Comparison of ENCODE assay signal across 9 cellular contexts in the genomic region with DNA sequence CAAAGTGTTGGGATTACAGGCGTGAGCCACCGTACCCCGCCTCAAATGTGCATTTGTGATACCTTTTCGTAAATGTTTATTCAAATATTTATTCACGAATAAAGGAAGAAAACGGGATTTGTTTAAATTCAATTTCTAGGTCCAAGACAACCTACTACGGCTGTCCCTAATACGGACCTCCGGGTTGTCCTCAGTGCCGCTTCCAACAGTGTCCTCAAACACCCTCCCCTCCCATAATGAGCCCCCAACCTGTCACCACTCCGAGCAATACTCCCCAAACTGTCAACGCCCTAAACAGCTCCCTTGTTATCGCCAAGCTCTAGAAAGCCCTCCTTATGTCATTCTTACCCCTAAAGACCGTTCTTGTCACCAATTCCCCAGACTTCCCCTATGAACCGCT. TPM values are rescaled to one million over a fixed set of nuclear protein-coding genes. Genes with fewer than 3 reads are reported as not detected.
DNase-seq lines count a peak whose midpoint lies in the region; ATAC-seq, FAIRE-seq and TF ChIP-seq lines count a peak whose summit lies in the region.
"Had no signal": no experiment of that assay in that cellular context is flagged by ENCODE, and none has a peak within 500 bp of the region (broad histone marks: within the 10 kb centered on the region; RNA-seq: fewer than 3 reads in every experiment).

No MANE protein-coding gene starts in this region.

- peak overlapping the region; percentile 61 to 90 (median 76) for H3K27ac ChIP-seq in tibial nerve

- peak; percentile 3 for ATAC-seq in HG02870 (IDR thresholded peaks at IDR 0.05; ENCODE audit: unreplicated experiment)

- TF ChIP-seq POLR2A in GM12892 (IDR thresholded peaks at IDR 0.05; ENCODE audit: low read depth, low read length) (no peak), tibial nerve (IDR thresholded peaks at IDR 0.05) (no peak)

- H3K36me3 Mint-ChIP-seq in activated naive CD8-positive, alpha-beta T cell treated with anti-CD3 and anti-CD28 coated beads for 36 hours, result peaks cover 2% of the 10 kb centered on the region

- H3K9me3 Mint-ChIP-seq in activated naive CD8-positive, alpha-beta T cell treated with anti-CD3 and anti-CD28 coated beads for 36 hours, result no peaks in the 10 kb centered on the region

- no peaks in the 10 kb centered on the region for H3K9me3 ChIP-seq in tibial nerve

- peaks cover 35% of the 10 kb centered on the region for H3K4me1 Mint-ChIP-seq in activated naive CD8-positive, alpha-beta T cell treated with anti-CD3 and anti-CD28 coated beads for 36 hours

- no peak for TF ChIP-seq CTCF in kidney epithelial cell (IDR thresholded peaks at IDR 0.05; ENCODE audit: insufficient read depth, low read length, poor library complexity, severe bottlenecking)
- no peak for TF ChIP-seq CTCF in tibial nerve (IDR thresholded peaks at IDR 0.05)

- peaks cover 0 to 48% (median 11%) of the 10 kb centered on the region in 4 donors for H3K4me1 ChIP-seq in tibial nerve

- H3K27me3 Mint-ChIP-seq in activated naive CD8-positive, alpha-beta T cell treated with anti-CD3 and anti-CD28 coated beads for 36 hours, result peaks cover 6% of the 10 kb centered on the region

- TF ChIP-seq EP300 in tibial nerve (IDR thresholded peaks at IDR 0.05), result no peak

- H3K27me3 ChIP-seq in kidney epithelial cell (ENCODE audit: control insufficient read depth, insufficient read depth, low read length), result no peaks in the 10 kb centered on the region
- H3K27me3 ChIP-seq in tibial nerve, result no peaks in the 10 kb centered on the region

- H3K27ac Mint-ChIP-seq in activated naive CD8-positive, alpha-beta T cell treated with anti-CD3 and anti-CD28 coated beads for 36 hours, result peak overlapping the region; percentile 93

- 21 to 27% methylated on average over 15 of the region's 15 CpGs for WGBS in tibial nerve, 2 donors

- DNase-seq in GM12892 (ENCODE audit: insufficient read length), result no peak
- no peak for DNase-seq in activated naive CD8-positive, alpha-beta T cell treated with anti-CD3 and anti-CD28 coated beads for 36 hours
- no peak for DNase-seq in kidney epithelial cell (ENCODE audit: low read depth)
- no peak for DNase-seq in tibial nerve (ENCODE audit: low spot score in 2 of 2)
- DNase-seq in stimulated activated CD8-positive, alpha-beta memory T cell treated with anti-CD3 and anti-CD28 coated beads, Interleukin-4, amount 100 ng/mL, for 48 hours, result no peak
- no peak for DNase-seq in hypothalamus (lab: John Stamatoyannopoulos, UW)
- DNase-seq in middle frontal gyrus (ENCODE audit: extremely low spot score, low spot score), result no peak

- H3K36me3 ChIP-seq in kidney epithelial cell (ENCODE audit: control insufficient read depth, insufficient read depth, low read length) (no peaks in the 10 kb centered on the region), tibial nerve (peaks cover 0 to 27% (median 0%) of the 10 kb centered on the region in 3 donors)

- peak overlapping the region; percentile 99 for H3K4me3 Mint-ChIP-seq in activated naive CD8-positive, alpha-beta T cell treated with anti-CD3 and anti-CD28 coated beads for 36 hours

- H3K4me3 ChIP-seq in kidney epithelial cell (ENCODE audit: low read depth, low read length), result peak overlapping the region; percentile 69
- H3K4me3 ChIP-seq in tibial nerve, result peak overlapping the region; percentile 85 to 90 (median 88)

- FAIRE-seq in GM12892 (lab: Jason Lieb, UNC), result peak; percentile 38

RNA-seq across cellular contexts. Expression of a gene that starts 0.5 kb away (rescaled TPM):
- 170 TPM for polyA plus RNA-seq in GM12892 (2012; ENCODE audit: missing spikeins)
- total RNA-seq in activated naive CD8-positive, alpha-beta T cell treated with anti-CD3 and anti-CD28 coated beads for 36 hours, result 10 to 100 TPM; 47.6 TPM
- 67.9 and 75.6 TPM in 2 replicates for total RNA-seq in kidney epithelial cell
- total RNA-seq in tibial nerve, result 100 to 1,000 TPM in 2 of 4 donors, 10 to 100 TPM in 2; 93.1 to 135 (median 104) TPM

RNA-seq across cellular contexts. Expression of a gene that starts 9.6 kb away (rescaled TPM):
- polyA plus RNA-seq in GM12892 (2012; ENCODE audit: missing spikeins), result 4.0 TPM
- 1 to 10 TPM; 4.0 to 4.4 TPM for total RNA-seq in activated naive CD8-positive, alpha-beta T cell treated with anti-CD3 and anti-CD28 coated beads for 36 hours
- 14.9 and 16.0 TPM in 2 replicates for total RNA-seq in kidney epithelial cell
- 10 to 100 TPM; 10.3 to 14.5 (median 12.1) TPM for total RNA-seq in tibial nerve

RNA-seq across cellular contexts. Expression of a gene that starts 29.7 kb away (rescaled TPM):
- polyA plus RNA-seq in GM12892 (2012; ENCODE audit: missing spikeins), result not detected
- not detected for total RNA-seq in activated naive CD8-positive, alpha-beta T cell treated with anti-CD3 and anti-CD28 coated beads for 36 hours
- total RNA-seq in kidney epithelial cell, result 0.07 TPM in 1 of 2 replicates, not detected in the other
- total RNA-seq in tibial nerve, result under 1 TPM in 1 of 4 donors, not detected in 3; 0.30 TPM
- total RNA-seq: T-helper 1 cell treated with Interleukin-12 subunit alpha and Interleukin-12 subunit beta and Interleukin-4 antibody, amounts not matched to agents 30 ng/mL and 1 ng/mL, for 36 hours had no signal

RNA-seq across cellular contexts. Expression of a gene that starts 57.4 kb away (rescaled TPM):
- 32.1 TPM for polyA plus RNA-seq in GM12892 (2012; ENCODE audit: missing spikeins)
- 10 to 100 TPM; 56.7 to 58.7 TPM for total RNA-seq in activated naive CD8-positive, alpha-beta T cell treated with anti-CD3 and anti-CD28 coated beads for 36 hours
- 54.6 and 60.5 TPM in 2 replicates for total RNA-seq in kidney epithelial cell
- total RNA-seq in tibial nerve, result 10 to 100 TPM; 31.4 to 75.9 (median 50.7) TPM
